Comparison of ENCODE assay signal across 8 cellular contexts in genomic region chr2:56009758-56010534, GRCh38.
DNase-seq lines count a peak whose midpoint lies in the region; ATAC-seq and TF ChIP-seq lines count a peak whose summit lies in the region.

No MANE protein-coding gene starts in this region.

- peak; percentile 17 for DNase-seq in CD1c-positive myeloid dendritic cell (ENCODE audit: extremely low spot score)
- peak in 1 of 2 experiments; percentile 34 for DNase-seq in SJSA1 (ENCODE audit: low read depth in 1 of 2, low spot score in 2 of 2)
- DNase-seq in glomerular visceral epithelial cell (ENCODE audit: extremely low spot score), result peak; percentile 47
- no peak for DNase-seq in upper lobe of left lung
- DNase-seq in germinal center (ENCODE audit: low spot score), result no peak
- DNase-seq in mesenteric fat pad (ENCODE audit: low spot score), result no peak
- DNase-seq in immature natural killer cell, result no peak

- H3K4me1 Mint-ChIP-seq in immature natural killer cell, result no peaks in the 10 kb centered on the region

- H3K36me3 Mint-ChIP-seq in immature natural killer cell, result no peaks in the 10 kb centered on the region

- ATAC-seq in upper lobe of left lung (ENCODE audit: low FRiP score in 2 of 2), result peak; percentile 68 to 77

- H3K27ac ChIP-seq in SJSA1 (peak overlapping the region; percentile 54), upper lobe of left lung (no peak overlapping the region)

- TF ChIP-seq EP300 in Ishikawa (IDR thresholded peaks at IDR 0.05; ENCODE audit: borderline replicate concordance) (no peak), upper lobe of left lung (IDR thresholded peaks at IDR 0.05) (peak in 1 of 4 donors; percentile 65)

- TF ChIP-seq RAD21 in Ishikawa (IDR thresholded peaks at IDR 0.05; ENCODE audit: low read depth), result peak; percentile 55

- H3K27me3 ChIP-seq in SJSA1 (replicated peaks) (no peaks in the 10 kb centered on the region), upper lobe of left lung (no peaks in the 10 kb centered on the region)

- H3K9me3 Mint-ChIP-seq in immature natural killer cell, result peaks cover 0 to 7% (median 3%) of the 10 kb centered on the region in 6 donors

- no peak for TF ChIP-seq POLR2A in upper lobe of left lung (IDR thresholded peaks at IDR 0.05)

- no peaks in the 10 kb centered on the region for H3K36me3 ChIP-seq in SJSA1
- no peaks in the 10 kb centered on the region for H3K36me3 ChIP-seq in upper lobe of left lung

- H3K9me3 ChIP-seq in SJSA1 (replicated peaks) (no peaks in the 10 kb centered on the region), upper lobe of left lung (no peaks in the 10 kb centered on the region)

- WGBS in upper lobe of left lung, 2 donors, result 21 to 33% methylated on average over 3 of the region's 3 CpGs

- TF ChIP-seq CTCF in upper lobe of left lung (IDR thresholded peaks at IDR 0.05), result peak in 5 of 6 experiments; percentile 14 to 40 (median 31)

- H3K4me1 ChIP-seq in SJSA1 (replicated peaks), result peaks cover 15% of the 10 kb centered on the region
- H3K4me1 ChIP-seq in upper lobe of left lung, result peaks cover 0 to 12% (median 8%) of the 10 kb centered on the region in 4 donors

- H3K4me3 ChIP-seq in SJSA1 (no peak overlapping the region), upper lobe of left lung (no peak overlapping the region)

- no peak overlapping the region for H3K4me3 Mint-ChIP-seq in immature natural killer cell

- no peak overlapping the region for H3K27ac Mint-ChIP-seq in immature natural killer cell

- peaks cover 0 to 5% (median 2%) of the 10 kb centered on the region in 3 donors for H3K27me3 Mint-ChIP-seq in immature natural killer cell (ENCODE audit: low read depth in 3 of 3)

TF ChIP-seq in Ishikawa, 13 proteins besides CTCF, POLR2A, EP300 and RAD21:
- TF ChIP-seq ZBTB7A (IDR thresholded peaks at IDR 0.05; ENCODE audit: low read depth), result no peak
- TF ChIP-seq TCF12 (IDR thresholded peaks at IDR 0.05; ENCODE audit: low read depth), result no peak
- TF ChIP-seq TAF1 (IDR thresholded peaks at IDR 0.05; ENCODE audit: low read depth), result no peak
- TF ChIP-seq NFIC (IDR thresholded peaks at IDR 0.05), result no peak
- TF ChIP-seq YY1 (IDR thresholded peaks at IDR 0.05; ENCODE audit: low read depth), result no peak
- TF ChIP-seq USF1 (IDR thresholded peaks at IDR 0.05), result no peak
- TF ChIP-seq CEBPB (IDR thresholded peaks at IDR 0.05), result no peak
- no peak for TF ChIP-seq MAX (IDR thresholded peaks at IDR 0.05)
- TF ChIP-seq REST (IDR thresholded peaks at IDR 0.05; ENCODE audit: low read depth), result no peak
- no peak for TF ChIP-seq EGR1 (IDR thresholded peaks at IDR 0.05)
- TF ChIP-seq CREB1 (IDR thresholded peaks at IDR 0.05; ENCODE audit: low read depth), result no peak
- TF ChIP-seq FOXM1 (IDR thresholded peaks at IDR 0.05; ENCODE audit: borderline replicate concordance, low read depth), result no peak
- TF ChIP-seq TEAD4 (IDR thresholded peaks at IDR 0.05), result no peak

Comparison
In these comparisons a context has a peak if more than half of its experiments do, and no peak if none do; other contexts are left out.
1. DNase-seq: peak in CD1c-positive myeloid dendritic cell (single experiment) and glomerular visceral epithelial cell (single experiment); none in upper lobe of left lung (0 of 2), germinal center (single experiment), mesenteric fat pad (single experiment) and immature natural killer cell (0 of 3).